Comparison of ENCODE assay signal across 8 cellular contexts in genomic region chr2:136117909-136118818, GRCh38. TPM values are rescaled to one million over a fixed set of nuclear protein-coding genes. Genes with fewer than 3 reads are reported as not detected.
A peak's percentile ranks its signal among the peaks of the same experiment; 100 is the strongest.
DNase-seq lines count a peak whose midpoint lies in the region; ATAC-seq and TF ChIP-seq lines count a peak whose summit lies in the region.

TSS of gene CXCR4 (minus strand) at chr2:136118149. CDS start at chr2:136118060, 89 bp downstream.

- TF ChIP-seq CTCF in GM10266 (IDR thresholded peaks at IDR 0.05; ENCODE audit: control insufficient read depth, insufficient read depth, low read depth, missing control alignments), result no peak
- TF ChIP-seq CTCF in activated CD8-positive, alpha-beta T cell treated with anti-CD3 and anti-CD28 coated beads for 36 hours (IDR thresholded peaks at IDR 0.05), result no peak

- no peaks in the 10 kb centered on the region for H3K27me3 Mint-ChIP-seq in activated CD8-positive, alpha-beta T cell treated with anti-CD3 and anti-CD28 coated beads for 36 hours

- peak within 1 kb of the TSS; percentile 95 for H3K27ac Mint-ChIP-seq in activated CD8-positive, alpha-beta T cell treated with anti-CD3 and anti-CD28 coated beads for 36 hours

- H3K4me3 ChIP-seq in effector memory CD4-positive, alpha-beta T cell (ENCODE audit: insufficient read depth, low read depth, low read length, poor library complexity, severe bottlenecking), result peak within 1 kb of the TSS; percentile 83

- ATAC-seq in HG03095 (IDR thresholded peaks at IDR 0.05; ENCODE audit: unreplicated experiment), result peak; percentile 32
- ATAC-seq in activated CD8-positive, alpha-beta T cell treated with anti-CD3 and anti-CD28 coated beads for 36 hours, result peak; percentile 40

- intact Hi-C loops in activated CD8-positive, alpha-beta T cell treated with anti-CD3 and anti-CD28 coated beads for 36 hours (cut with micrococcal nuclease), result loop anchor here (2.0 to 5.0 kb wide), 4 partner anchors 67 to 264 kb away; partner anchors contain the start of gene DARS1

- peaks cover 33% of the 10 kb centered on the region for H3K36me3 ChIP-seq in effector memory CD4-positive, alpha-beta T cell (ENCODE audit: control insufficient read depth, insufficient read depth, low read length)

- POLR2A ChIA-PET in activated CD8-positive, alpha-beta T cell treated with anti-CD3 and anti-CD28 coated beads for 36 hours (lab: Charles Lee), result interaction anchor here (0.6 to 4.0 kb wide), 14 partner anchors 11 to 263 kb away, joined by 3 to 28 read pairs (median 5); partner anchors contain the start of gene DARS1

- H3K4me1 Mint-ChIP-seq in activated CD8-positive, alpha-beta T cell treated with anti-CD3 and anti-CD28 coated beads for 36 hours (ENCODE audit: low read depth), result peaks cover 56% of the 10 kb centered on the region

- H3K9me3 ChIP-seq in effector memory CD4-positive, alpha-beta T cell (ENCODE audit: control insufficient read depth, low read length), result no peaks in the 10 kb centered on the region

- peaks cover 31% of the 10 kb centered on the region for H3K36me3 Mint-ChIP-seq in activated CD8-positive, alpha-beta T cell treated with anti-CD3 and anti-CD28 coated beads for 36 hours (ENCODE audit: low read depth)

- H3K27me3 ChIP-seq in effector memory CD4-positive, alpha-beta T cell (replicated peaks; ENCODE audit: control insufficient read depth, insufficient read depth, low read length, poor library complexity, severe bottlenecking), result no peaks in the 10 kb centered on the region

- H3K27ac ChIP-seq in effector memory CD4-positive, alpha-beta T cell (ENCODE audit: insufficient read depth, low read length, poor library complexity, severe bottlenecking), result peak within 1 kb of the TSS; percentile 95

- H3K9me3 Mint-ChIP-seq in activated CD8-positive, alpha-beta T cell treated with anti-CD3 and anti-CD28 coated beads for 36 hours, result no peaks in the 10 kb centered on the region

- DNase-seq in GM10266 (ENCODE audit: extremely low spot score) (peak; percentile 90), NCI-H524 (lab: John Stamatoyannopoulos, UW) (peak; percentile 74 to 93), midbrain (lab: John Stamatoyannopoulos, UW) (peak; percentile 73), inferior parietal cortex (ENCODE audit: extremely low spot score) (no peak)
- peak; percentile 87 for DNase-seq in activated CD8-positive, alpha-beta T cell treated with anti-CD3 and anti-CD28 coated beads for 36 hours
- peak; percentile 85 to 91 (median 86) for DNase-seq in effector memory CD4-positive, alpha-beta T cell
- peak; percentile 87 to 88 for DNase-seq in stimulated activated CD8-positive, alpha-beta memory T cell treated with anti-CD3 and anti-CD28 coated beads, Interleukin-2, amount 100 ng/mL, for 1 hour (ENCODE audit: low read depth in 2 of 2)

- peaks cover 20% of the 10 kb centered on the region for H3K4me1 ChIP-seq in effector memory CD4-positive, alpha-beta T cell (ENCODE audit: control insufficient read depth, insufficient read depth, low read length, poor library complexity, severe bottlenecking)

- peak within 1 kb of the TSS; percentile 96 for H3K4me3 Mint-ChIP-seq in activated CD8-positive, alpha-beta T cell treated with anti-CD3 and anti-CD28 coated beads for 36 hours

- CTCF ChIA-PET in activated CD8-positive, alpha-beta T cell treated with anti-CD3 and anti-CD28 coated beads for 36 hours (lab: Charles Lee), result interaction anchor here (1.0 to 2.6 kb wide), 3 partner anchors 14 to 263 kb away, joined by 4 to 10 read pairs (median 8); no protein-coding TSS in a partner anchor

RNA-seq across cellular contexts. Expression of gene CXCR4, which starts in this region (rescaled TPM):
- 100 to 1,000 TPM in 1 of 2 experiments, 10 to 100 TPM in 1; 97.0 to 103 TPM for total RNA-seq in activated CD8-positive, alpha-beta T cell treated with anti-CD3 and anti-CD28 coated beads for 36 hours
